Comparison of ENCODE assay signal across 8 cellular contexts in the genomic region with DNA sequence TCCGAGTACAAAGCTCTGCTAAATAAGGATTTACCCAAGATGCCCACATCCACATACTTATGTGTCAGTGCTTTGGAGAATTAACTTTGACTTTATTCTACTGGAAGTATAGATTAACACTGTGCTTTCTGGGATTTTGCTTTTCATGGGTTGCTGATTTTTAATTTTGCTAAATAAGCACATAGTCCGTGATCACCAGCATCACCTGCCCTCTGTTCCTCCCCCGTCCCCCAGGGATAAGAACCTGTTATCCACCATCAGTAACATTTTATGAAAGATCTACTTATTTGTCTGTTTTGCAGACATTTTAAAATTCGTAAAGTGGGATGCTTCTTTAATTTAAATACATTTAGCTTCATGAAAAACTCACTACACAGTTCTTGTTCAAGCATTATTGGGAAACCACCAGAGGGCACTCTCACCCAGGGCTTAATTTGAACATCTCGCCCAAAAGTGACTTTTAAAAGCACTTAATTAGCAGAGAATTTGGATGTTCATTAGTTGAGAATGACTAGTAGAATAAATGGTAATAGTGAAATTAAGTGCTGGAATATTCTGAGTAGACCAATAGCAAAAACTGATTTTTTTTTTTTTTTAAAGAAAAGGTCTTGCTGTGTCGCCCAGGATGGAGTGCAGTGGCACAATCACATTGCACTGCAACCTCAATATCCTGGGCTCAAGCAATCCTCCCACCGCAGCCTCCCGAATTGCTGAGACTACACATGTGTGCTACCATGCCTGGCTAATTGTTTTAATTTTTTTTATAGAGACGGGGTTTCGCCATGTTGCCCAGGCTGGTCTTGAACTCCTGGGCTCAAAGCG. TPM values are rescaled to one million over a fixed set of nuclear protein-coding genes. Genes with fewer than 3 reads are reported as not detected.
DNase-seq lines count a peak whose midpoint lies in the region; ATAC-seq, FAIRE-seq and TF ChIP-seq lines count a peak whose summit lies in the region.

No MANE protein-coding gene starts in this region.

- ATAC-seq in GM12878, result peak; percentile 58
- peak; percentile 67 for ATAC-seq in left lobe of liver
- ATAC-seq in GM18870 (IDR thresholded peaks at IDR 0.05; ENCODE audit: unreplicated experiment), result no peak
- no peak for ATAC-seq in GM21717 (IDR thresholded peaks at IDR 0.05; ENCODE audit: unreplicated experiment)

- H3K27me3 ChIP-seq in GM12878 (replicated peaks in 1 of 2; ENCODE audit: control insufficient read depth in 2 of 2, insufficient read depth in 2 of 2, low read length in 1 of 2), result no peaks in the 10 kb centered on the region

- RAD21 ChIA-PET in GM12878 (lab: Charles Lee; ENCODE audit: unreplicated experiment), result interaction anchor here (0.5 to 7.8 kb wide), 16 partner anchors 10 to 602 kb away, joined by 3 to 126 read pairs (median 6); no protein-coding TSS in a partner anchor

- in situ Hi-C loops in GM12878 (cut with MboI), result loop anchor here (5.0 kb wide), 1 partner anchor 599 kb away; no protein-coding TSS in a partner anchor

- no peak for TF ChIP-seq POLR2A in GM12878 (IDR thresholded peaks at IDR 0.05; ENCODE audit: low read depth, low read length)

- intact Hi-C loops in GM12878 (cut with micrococcal nuclease; ENCODE audit: unreplicated experiment), result loop anchor here (2.0 kb wide), 3 partner anchors 62 to 476 kb away; no protein-coding TSS in a partner anchor

- H4K20me1 ChIP-seq in GM12878 (ENCODE audit: control insufficient read depth, insufficient read depth), result no peaks in the 10 kb centered on the region

- TSS peak; percentile 22 for BruUV-seq in GM12878 (replicated peaks; lab: Mats Ljungman, UMichigan)

- TF ChIP-seq CTCF in GM12878 (IDR thresholded peaks at IDR 0.05 in 2 of 3, conservative IDR thresholded peaks at IDR 0.05 in 1 of 3; ENCODE audit: control insufficient read depth in 2 of 3, extremely low read depth in 1 of 3, insufficient read depth in 1 of 3, low read depth in 3 of 3, low read length in 3 of 3), result peak; percentile 64 to 73 (median 72)

- H2AFZ ChIP-seq in GM12878 (ENCODE audit: control insufficient read depth, low read depth, low read length), result no peak overlapping the region

- H3K4me1 ChIP-seq in GM12878 (ENCODE audit: control insufficient read depth, insufficient read depth, low read length), result peaks cover 5% of the 10 kb centered on the region; the same call in 1 of the 2 replicates

- no peaks in the 10 kb centered on the region for H3K9me3 ChIP-seq in GM12878 (replicated peaks; ENCODE audit: control insufficient read depth, insufficient read depth, low read length)

- H3K4me2 ChIP-seq in GM12878 (ENCODE audit: control insufficient read depth, insufficient read depth), result no peak overlapping the region

- no peak for TF ChIP-seq EP300 in GM12878 (IDR thresholded peaks at IDR 0.05; ENCODE audit: borderline replicate concordance in 1 of 2, control insufficient read depth in 1 of 2, low read depth in 2 of 2, low read length in 2 of 2)

- H3K36me3 ChIP-seq in GM12878 (ENCODE audit: control insufficient read depth in 2 of 2, insufficient read depth in 2 of 2, low read length in 1 of 2), result peaks cover 0 to 7% of the 10 kb centered on the region in 2 experiments; a peak in 1 of 4 replicates

- no peaks in the 10 kb centered on the region for H3K79me2 ChIP-seq in GM12878 (ENCODE audit: control insufficient read depth, insufficient read depth, low read length)

- WGBS in GM12878 (ENCODE audit: insufficient coverage, insufficient replicate concordance, low lambda C conversion rate, missing lambda C conversion rate), result 73% methylated on average over 11 of the region's 11 CpGs

- POLR2A ChIA-PET in GM12878 (lab: Charles Lee), result interaction anchor here (0.7 to 1.2 kb wide), 2 partner anchors 13 to 65 kb away, joined by 3 read pairs; no protein-coding TSS in a partner anchor

- no peak overlapping the region for H3K4me3 ChIP-seq in GM12878

- peak; percentile 84 for TF ChIP-seq RAD21 in GM12878 (IDR thresholded peaks at IDR 0.05; ENCODE audit: insufficient read depth, low read depth, low read length)

- H3K9ac ChIP-seq in GM12878 (ENCODE audit: control insufficient read depth, insufficient read depth, low read length), result no peak overlapping the region

- no peak for FAIRE-seq in GM12878 (lab: Jason Lieb, UNC)

- SMC1A ChIA-PET in GM12878 (lab: Charles Lee; ENCODE audit: uncharacterized antibody, unreplicated experiment), result interaction anchor here (0.6 to 5.4 kb wide), 49 partner anchors 9 to 1468 kb away, joined by 3 to 115 read pairs (median 4); no protein-coding TSS in a partner anchor

- DNase-seq in DMS53 (lab: John Stamatoyannopoulos, UW) (peak; percentile 70), LHCN-M2 (ENCODE audit: low read depth) (peak; percentile 23), T-helper 9 cell (peak; percentile 56), GM12878 (ENCODE audit: low read depth, low spot score) (no peak), left lobe of liver (ENCODE audit: low spot score) (no peak)
- peak; percentile 50 for DNase-seq in stimulated activated CD8-positive, alpha-beta memory T cell treated with anti-CD3 and anti-CD28 coated beads, Interleukin-15, amount 100 ng/mL, for 1 hour (ENCODE audit: low read depth)

- CTCF ChIA-PET in GM12878 (lab: Yijun Ruan, JAX), result interaction anchor here (0.5 to 4.5 kb wide), 67 partner anchors 9 to 932 kb away, joined by 3 to 202 read pairs (median 4); a partner anchor contains a TSS

- no peak overlapping the region for H3K27ac ChIP-seq in GM12878 (ENCODE audit: control insufficient read depth, insufficient read depth)

TF ChIP-seq in GM12878, 131 proteins besides CTCF, POLR2A, EP300 and RAD21:
- TF ChIP-seq POLR2AphosphoS2 (IDR thresholded peaks at IDR 0.05; ENCODE audit: low read depth, low read length) (no peak), SMC3 (IDR thresholded peaks at IDR 0.05; ENCODE audit: borderline replicate concordance, low read length) (peak; percentile 72; the same call in 1 of the 2 replicates), SMARCA5 (IDR thresholded peaks at IDR 0.05) (no peak), MTA2 (IDR thresholded peaks at IDR 0.05; ENCODE audit: low read depth) (no peak), PAX8 (IDR thresholded peaks at IDR 0.05) (no peak)
- TF ChIP-seq, protein P1, sequence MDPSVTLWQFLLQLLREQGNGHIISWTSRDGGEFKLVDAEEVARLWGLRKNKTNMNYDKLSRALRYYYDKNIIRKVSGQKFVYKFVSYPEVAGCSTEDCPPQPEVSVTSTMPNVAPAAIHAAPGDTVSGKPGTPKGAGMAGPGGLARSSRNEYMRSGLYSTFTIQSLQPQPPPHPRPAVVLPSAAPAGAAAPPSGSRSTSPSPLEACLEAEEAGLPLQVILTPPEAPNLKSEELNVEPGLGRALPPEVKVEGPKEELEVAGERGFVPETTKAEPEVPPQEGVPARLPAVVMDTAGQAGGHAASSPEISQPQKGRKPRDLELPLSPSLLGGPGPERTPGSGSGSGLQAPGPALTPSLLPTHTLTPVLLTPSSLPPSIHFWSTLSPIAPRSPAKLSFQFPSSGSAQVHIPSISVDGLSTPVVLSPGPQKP (IDR thresholded peaks at IDR 0.05; ENCODE audit: low read depth, low read length), result no peak
- TF ChIP-seq, protein P2, sequence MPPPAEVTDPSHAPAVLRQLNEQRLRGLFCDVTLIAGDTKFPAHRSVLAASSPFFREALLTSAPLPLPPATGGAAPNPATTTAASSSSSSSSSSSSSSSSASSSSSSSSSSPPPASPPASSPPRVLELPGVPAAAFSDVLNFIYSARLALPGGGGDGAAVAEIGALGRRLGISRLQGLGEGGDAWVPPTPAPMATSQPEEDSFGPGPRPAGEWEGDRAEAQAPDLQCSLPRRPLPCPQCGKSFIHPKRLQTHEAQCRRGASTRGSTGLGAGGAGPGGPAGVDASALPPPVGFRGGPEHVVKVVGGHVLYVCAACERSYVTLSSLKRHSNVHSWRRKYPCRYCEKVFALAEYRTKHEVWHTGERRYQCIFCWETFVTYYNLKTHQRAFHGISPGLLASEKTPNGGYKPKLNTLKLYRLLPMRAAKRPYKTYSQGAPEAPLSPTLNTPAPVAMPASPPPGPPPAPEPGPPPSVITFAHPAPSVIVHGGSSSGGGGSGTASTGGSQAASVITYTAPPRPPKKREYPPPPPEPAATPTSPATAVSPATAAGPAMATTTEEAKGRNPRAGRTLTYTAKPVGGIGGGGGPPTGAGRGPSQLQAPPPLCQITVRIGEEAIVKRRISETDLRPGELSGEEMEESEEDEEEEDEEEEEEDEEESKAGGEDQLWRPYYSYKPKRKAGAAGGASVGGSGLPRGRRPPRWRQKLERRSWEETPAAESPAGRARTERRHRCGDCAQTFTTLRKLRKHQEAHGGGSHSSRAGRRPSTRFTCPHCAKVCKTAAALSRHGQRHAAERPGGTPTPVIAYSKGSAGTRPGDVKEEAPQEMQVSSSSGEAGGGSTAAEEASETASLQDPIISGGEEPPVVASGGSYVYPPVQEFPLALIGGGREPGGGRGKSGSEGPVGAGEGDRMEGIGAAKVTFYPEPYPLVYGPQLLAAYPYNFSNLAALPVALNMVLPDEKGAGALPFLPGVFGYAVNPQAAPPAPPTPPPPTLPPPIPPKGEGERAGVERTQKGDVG (CRISPR knock-in tag; IDR thresholded peaks at IDR 0.05), result no peak

RNA-seq across cellular contexts. Expression of a gene that starts 35.7 kb away (rescaled TPM):
- total RNA-seq in LHCN-M2 (2014; rRNA removed) (89.0 and 107 TPM in 2 replicates), GM12878 (2014; rRNA removed) (65.1 and 84.1 TPM in 2 replicates), GM12878 (2014; rRNA removed; fragmentation: Illumina TruSeq; extraction: Trizol) (78.1 and 82.3 TPM in 2 replicates), GM12878 (2021) (77.9 and 81.0 TPM in 2 replicates), left lobe of liver (25.4 TPM)
- 33.4 TPM for polyA plus RNA-seq in LHCN-M2 (2012)
- total RNA-seq in GM12878 (2013; cell fraction: nucleolus; rRNA removed), result 69.6 and 75.3 TPM in 2 replicates
- 54.8 TPM for polyA plus RNA-seq in GM12878 (2011; ENCODE audit: low read depth)
- polyA plus RNA-seq in GM12878 (2011; rRNA removed) (132 and 211 TPM in 2 replicates), GM12878 (2014; fragmentation: Illumina TruSeq; extraction: Trizol) (120 and 147 TPM in 2 replicates), GM12878 (2014; fragmentation: Nextera tagmentation; extraction: Ambion mirVana) (100 to 1,000 TPM; 281 to 427 TPM), GM12878 (2014; rRNA removed) (55.0 and 87.6 TPM in 2 replicates), GM12878 (2016; fragmentation: Nextera tagmentation; extraction: Ambion mirVana) (100 to 1,000 TPM; 174 to 181 TPM)
- 42.2 and 80.1 TPM in 2 replicates for polyA plus RNA-seq in GM12878 (2011; cell fraction: cytosol; rRNA removed)
- polyA plus RNA-seq in GM12878 (2011; cell fraction: nucleus; rRNA removed), result 35.0 and 35.5 TPM in 2 replicates
- 40.2 and 48.4 TPM in 2 replicates for polyA plus RNA-seq in GM12878 (2012)
- polyA minus RNA-seq in GM12878 (2011; rRNA and poly(A)+ RNA removed), result 43.2 and 110 TPM in 2 replicates
- 16.0 and 20.5 TPM in 2 replicates for polyA minus RNA-seq in GM12878 (2011; cell fraction: cytosol; rRNA and poly(A)+ RNA removed)
- 12.8 and 13.7 TPM in 2 replicates for polyA minus RNA-seq in GM12878 (2011; cell fraction: nucleus; rRNA and poly(A)+ RNA removed)

Comparison
In these comparisons a context has a peak if more than half of its experiments do, and no peak if none do; other contexts are left out.
1. DNase-seq: peak in DMS53 (single experiment), LHCN-M2 (single experiment), T-helper 9 cell (single experiment) and stimulated activated CD8-positive, alpha-beta memory T cell treated with anti-CD3 and anti-CD28 coated beads, Interleukin-15, amount 100 ng/mL, for 1 hour (single experiment); none in GM12878 (single experiment) and left lobe of liver (single experiment).
2. ATAC-seq: peak in GM12878 (single experiment) and left lobe of liver (single experiment); none in GM18870 (single experiment) and GM21717 (single experiment).